ENCODE assay signal across 21 cellular contexts in genomic region chr1:196034080-196034706, GRCh38.
DNase-seq lines count a peak whose midpoint lies in the region; ATAC-seq and TF ChIP-seq lines count a peak whose summit lies in the region.
"Had no signal": no experiment of that assay in that cellular context is flagged by ENCODE, and none has a peak within 500 bp of the region (broad histone marks: within the 10 kb centered on the region; RNA-seq: fewer than 3 reads in every experiment).

No MANE protein-coding gene starts in this region.

- ATAC-seq in GM21825 (IDR thresholded peaks at IDR 0.05; ENCODE audit: unreplicated experiment), result no peak
- ATAC-seq: A549; activated CD8-positive, alpha-beta memory T cell treated with anti-CD3 and anti-CD28 coated beads, Interleukin-2, amount 10 ng/mL, durations not matched to agents 7 days and 5 days had no signal

- 26 to 31% (median 30%) methylated on average over 6 of the region's 6 CpGs for WGBS in ovary, 3 donors

- no peaks in the 10 kb centered on the region for H3K27me3 ChIP-seq in neuron (ENCODE audit: insufficient read depth, low read length)
- H3K27me3 ChIP-seq in ovary, result no peaks in the 10 kb centered on the region
- H3K27me3 ChIP-seq: sigmoid colon, thyroid gland had no signal

- no peaks in the 10 kb centered on the region for H3K9me3 ChIP-seq in neuron (ENCODE audit: low read length)
- no peaks in the 10 kb centered on the region for H3K9me3 ChIP-seq in ovary
- H3K9me3 ChIP-seq: A549, sigmoid colon, thyroid gland had no signal

- no peak for TF ChIP-seq EP300 in ovary (IDR thresholded peaks at IDR 0.05)

- TF ChIP-seq POLR2A in ovary (IDR thresholded peaks at IDR 0.05), result no peak

- no peak overlapping the region for H3K27ac ChIP-seq in ovary
- H3K27ac ChIP-seq: A549, sigmoid colon, thyroid gland, VCaP had no signal

- no peaks in the 10 kb centered on the region for H3K4me1 ChIP-seq in neuron (ENCODE audit: insufficient read depth, low read length)
- H3K4me1 ChIP-seq in ovary (ENCODE audit: insufficient read depth), result no peaks in the 10 kb centered on the region
- H3K4me1 ChIP-seq: A549, sigmoid colon, thyroid gland had no signal

- peak overlapping the region; percentile 17 for H2AFZ ChIP-seq in neuron (ENCODE audit: low read depth, low read length)

- DNase-seq in NCI-H2171 treated with DMSO at 0.1 percent for 48 hours (lab: John Stamatoyannopoulos, UW) (peak; percentile 11), NCI-H2171 (lab: John Stamatoyannopoulos, UW) (no peak), NCI-H2227 (lab: John Stamatoyannopoulos, UW; ENCODE audit: unreplicated experiment) (peak; percentile 88), ecto neural progenitor cell (ENCODE audit: low spot score) (peak; percentile 52), ovary (no peak), Ammon's horn (ENCODE audit: low spot score) (no peak)
- DNase-seq: activated CD8-positive, alpha-beta memory T cell treated with anti-CD3 and anti-CD28 coated beads, Interleukin-2, amount 10 ng/mL, durations not matched to agents 7 days and 5 days; activated gamma-delta T cell treated with Interleukin-2 at 50 U/mL for 16 hours; aorta; CD4-positive, alpha-beta memory T cell; cortex of kidney; mesenchymal stem cell; NCI-H2107; nucleus accumbens; sigmoid colon; stimulated activated CD4-positive, alpha-beta T cell treated with anti-CD3 and anti-CD28 coated beads, Interleukin-4, amount 100 ng/mL, for 1 hour; thyroid gland had no signal

- TF ChIP-seq CTCF in ovary (IDR thresholded peaks at IDR 0.05), result no peak

- H3K36me3 ChIP-seq in neuron (ENCODE audit: insufficient read depth, low read length) (no peaks in the 10 kb centered on the region), ovary (no peaks in the 10 kb centered on the region)
- H3K36me3 ChIP-seq: sigmoid colon, thyroid gland had no signal

- no peak overlapping the region for H3K4me3 ChIP-seq in neuron (ENCODE audit: low read length)
- H3K4me3 ChIP-seq in ovary, result no peak overlapping the region
- H3K4me3 ChIP-seq: A549, sigmoid colon, thyroid gland had no signal

- intact Hi-C loops in ovary (cut with DNase I), result no loop called here

Comparison
In these comparisons a context has a peak if more than half of its experiments do, and no peak if none do; other contexts are left out.
1. DNase-seq: peak in NCI-H2171 treated with DMSO at 0.1 percent for 48 hours (single experiment), NCI-H2227 (single experiment) and ecto neural progenitor cell (single experiment); none in NCI-H2171 (single experiment), ovary (0 of 5) and Ammon's horn (single experiment).